In the genomic region with DNA sequence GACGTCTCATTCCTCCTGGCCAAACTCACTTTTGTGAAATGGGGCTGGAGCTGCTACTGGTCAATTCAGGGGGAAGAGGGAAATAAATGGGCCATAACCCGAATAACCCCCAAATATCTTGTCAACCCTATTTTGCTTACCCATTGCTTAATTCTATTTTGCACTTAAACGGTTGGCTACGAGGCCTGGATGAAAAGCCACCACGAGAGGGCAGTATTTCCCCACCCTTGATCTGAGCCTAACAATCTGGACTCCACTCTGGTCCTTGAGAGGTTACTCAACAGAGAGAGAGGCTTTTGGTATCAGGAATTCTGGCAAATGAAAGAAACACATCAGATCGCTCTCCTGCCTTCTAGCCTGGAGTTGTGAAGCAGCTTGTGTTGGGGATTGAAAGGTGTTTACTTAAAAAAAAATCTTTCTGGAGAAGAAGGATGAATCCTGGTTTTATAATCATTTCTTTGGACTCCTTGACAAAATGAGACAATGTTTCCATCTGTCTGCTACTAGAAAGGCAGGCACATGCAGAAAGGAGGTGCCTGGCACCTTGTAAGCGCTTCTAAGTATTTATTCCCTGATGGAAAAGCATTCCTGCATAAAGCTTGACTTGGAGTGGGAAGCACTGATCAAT, we compare ENCODE assay signal across 8 cellular contexts. TPM values are rescaled to one million over a fixed set of nuclear protein-coding genes. Genes with fewer than 3 reads are reported as not detected.
DNase-seq lines count a peak whose midpoint lies in the region; ATAC-seq and TF ChIP-seq lines count a peak whose summit lies in the region.

No MANE protein-coding gene starts in this region.

- intact Hi-C loops in lower leg skin (cut with DNase I; ENCODE audit: low total_unique reads) = loop anchor here (5.0 kb wide), 1 partner anchor 625 kb away; no protein-coding TSS in a partner anchor

- peaks cover 0 to 1% (median 0%) of the 10 kb centered on the region in 7 donors for H3K9me3 Mint-ChIP-seq in CD4-positive, CD25-positive, alpha-beta regulatory T cell

- H3K9me3 ChIP-seq in CD4-positive, CD25-positive, alpha-beta regulatory T cell (ENCODE audit: control insufficient read depth in 2 of 2, low read length in 2 of 2) = no peaks in the 10 kb centered on the region

- no peak overlapping the region for H3K4me3 ChIP-seq in CD4-positive, CD25-positive, alpha-beta regulatory T cell (ENCODE audit: low read depth, low read length)
- no peak overlapping the region for H3K4me3 ChIP-seq in lower leg skin (ENCODE audit: low read depth, poor library complexity, severe bottlenecking)

- peaks cover 28% of the 10 kb centered on the region for H3K27me3 Mint-ChIP-seq in CD4-positive, CD25-positive, alpha-beta regulatory T cell

- H3K27ac ChIP-seq in CD4-positive, CD25-positive, alpha-beta regulatory T cell (ENCODE audit: insufficient read depth, low read length, poor library complexity, severe bottlenecking) = no peak overlapping the region

- ATAC-seq in CD4-positive, CD25-positive, alpha-beta regulatory T cell (ENCODE audit: low read depth in 2 of 2) = peak; percentile 52 to 53
- no peak for ATAC-seq in HG03378 (IDR thresholded peaks at IDR 0.05; ENCODE audit: unreplicated experiment)

- H3K36me3 Mint-ChIP-seq in CD4-positive, CD25-positive, alpha-beta regulatory T cell = peaks cover 5% of the 10 kb centered on the region

- H3K36me3 ChIP-seq in CD4-positive, CD25-positive, alpha-beta regulatory T cell (ENCODE audit: control insufficient read depth, insufficient read depth, low read length) = no peaks in the 10 kb centered on the region

- peak; percentile 35 to 66 (median 49) for DNase-seq in CD4-positive, CD25-positive, alpha-beta regulatory T cell
- peak; percentile 47 for DNase-seq in HCEC 1CT
- DNase-seq in NCI-H526 (lab: John Stamatoyannopoulos, UW) = peak; percentile 58 to 83
- peak; percentile 59 for DNase-seq in activated CD4-positive, alpha-beta T cell treated with anti-CD3 and anti-CD28 coated beads, Interleukin-2, amount 50 U/mL, for 1 hour
- peak; percentile 87 for DNase-seq in dermis blood vessel endothelial cell
- peak; percentile 73 to 95 for DNase-seq in lower leg skin (ENCODE audit: low spot score in 2 of 2)
- peak; percentile 45 for DNase-seq in stimulated activated CD8-positive, alpha-beta memory T cell treated with anti-CD3 and anti-CD28 coated beads, Interleukin-15, amount 100 ng/mL, for 1 hour (ENCODE audit: low read depth)

- H3K27me3 ChIP-seq in CD4-positive, CD25-positive, alpha-beta regulatory T cell (ENCODE audit: control insufficient read depth, insufficient read depth, low read length) = no peaks in the 10 kb centered on the region

- TF ChIP-seq POLR2A in lower leg skin (IDR thresholded peaks at IDR 0.05) = no peak

- no peak overlapping the region for H3K4me3 Mint-ChIP-seq in CD4-positive, CD25-positive, alpha-beta regulatory T cell

- no peaks in the 10 kb centered on the region for H3K4me1 ChIP-seq in CD4-positive, CD25-positive, alpha-beta regulatory T cell (ENCODE audit: control insufficient read depth, insufficient read depth, low read length, poor library complexity, severe bottlenecking)

- H3K27ac Mint-ChIP-seq in CD4-positive, CD25-positive, alpha-beta regulatory T cell = no peak overlapping the region

- no peaks in the 10 kb centered on the region for H3K4me1 Mint-ChIP-seq in CD4-positive, CD25-positive, alpha-beta regulatory T cell

- TF ChIP-seq CTCF in lower leg skin (IDR thresholded peaks at IDR 0.05) = peak in 1 of 3 donors; percentile 38

- WGBS in lower leg skin, 2 donors = 15 to 16% methylated on average over 7 of the region's 7 CpGs

RNA-seq across cellular contexts. Expression of a gene that starts 22.4 kb away (rescaled TPM):
- 61.0 TPM for total RNA-seq in CD4-positive, CD25-positive, alpha-beta regulatory T cell
- polyA plus RNA-seq in CD4-positive, CD25-positive, alpha-beta regulatory T cell = 10 to 100 TPM; 49.4 to 53.0 (median 51.0) TPM
- total RNA-seq in dermis blood vessel endothelial cell (140 and 166 TPM in 2 replicates), lower leg skin (100 to 1,000 TPM in 1 of 4 donors, 10 to 100 TPM in 3; 76.8 to 133 (median 87.7) TPM)
